8 cellular contexts compared by ENCODE assay signal in the genomic region with DNA sequence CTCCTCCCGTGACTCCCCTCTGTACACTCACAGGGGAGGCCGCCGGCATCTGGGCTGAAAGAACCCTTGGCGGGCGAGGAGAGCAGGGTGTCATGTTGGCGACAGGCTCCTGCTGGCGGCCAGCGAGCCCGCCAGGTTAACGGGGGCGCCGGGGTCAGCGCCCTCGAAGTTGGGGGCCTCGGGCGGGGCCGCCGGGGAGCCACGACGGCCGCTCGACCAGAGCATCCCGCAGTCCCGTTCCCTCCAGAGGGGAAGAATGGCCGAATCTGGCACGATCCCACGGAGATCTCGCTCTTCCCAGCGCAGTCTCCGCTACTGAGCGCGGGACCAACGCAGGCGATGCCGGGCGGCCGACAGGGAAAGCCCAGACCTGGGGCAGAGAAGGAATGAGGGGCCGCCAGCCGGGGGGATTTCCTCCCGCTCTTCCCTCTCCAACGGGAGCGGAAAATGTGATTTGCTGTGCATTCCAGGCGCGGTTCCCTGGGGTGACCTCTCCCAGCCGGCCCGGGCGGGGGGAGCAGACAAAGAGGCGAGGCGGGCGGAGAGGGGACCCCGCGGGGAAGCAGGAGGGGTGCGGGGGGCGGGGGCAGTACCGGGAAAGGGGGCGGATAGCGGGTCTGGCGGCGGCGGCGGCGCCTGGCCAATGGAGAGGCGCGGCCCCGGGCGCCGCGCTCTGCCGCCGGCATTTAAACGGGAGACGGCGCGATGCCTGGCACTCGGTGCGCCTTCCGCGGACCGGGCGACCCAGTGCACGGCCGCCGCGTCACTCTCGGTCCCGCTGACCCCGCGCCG. TPM values are rescaled to one million over a fixed set of nuclear protein-coding genes. Genes with fewer than 3 reads are reported as not detected.
DNase-seq lines count a peak whose midpoint lies in the region; ATAC-seq and TF ChIP-seq lines count a peak whose summit lies in the region.

A gene (plus strand): TSS at position 715 of the 792 bp plus-strand sequence. CDS start 12,687 bp downstream, outside the sequence.

- intact Hi-C loops in activated T-helper 1 cell treated with anti-CD3 and anti-CD28 coated beads, Interleukin-12 subunit alpha, Interleukin-12 subunit beta, Interleukin-2, Interleukin-4 antibody, amounts not matched to agents 30 ng/mL and 10 ng/mL and 1 ng/mL, durations not matched to agents 14 hours and 24 hours and 36 hours (cut with micrococcal nuclease) = no loop called here
- intact Hi-C loops in gastrocnemius medialis (cut with DNase I; ENCODE audit: low total_unique reads) = no loop called here

- 5 to 8% methylated on average over 44 to 89 of the region's 89 CpGs for WGBS in GM23248 (ENCODE audit: low coverage in 1 of 2, low lambda C conversion rate in 2 of 2, missing lambda C conversion rate in 2 of 2), 2 experiments

- peaks cover 8% of the 10 kb centered on the region for H3K4me1 Mint-ChIP-seq in activated T-helper 1 cell treated with anti-CD3 and anti-CD28 coated beads, Interleukin-12 subunit alpha, Interleukin-12 subunit beta, Interleukin-2, Interleukin-4 antibody, amounts not matched to agents 30 ng/mL and 10 ng/mL and 1 ng/mL, durations not matched to agents 14 hours and 24 hours and 36 hours (ENCODE audit: low read depth)

- H3K4me3 ChIP-seq in GM23248 (peak within 1 kb of the TSS; percentile 93), iPS-18c (ENCODE audit: insufficient read depth, low read depth, low read length) (peak within 1 kb of the TSS; percentile 60), gastrocnemius medialis (peak within 1 kb of the TSS; percentile 22 to 52 (median 36))

- peaks cover 21% of the 10 kb centered on the region; the same call in 1 of the 2 replicates for H3K36me3 ChIP-seq in GM23248 (ENCODE audit: low read depth)
- no peaks in the 10 kb centered on the region for H3K36me3 ChIP-seq in gastrocnemius medialis

- no peaks in the 10 kb centered on the region for H3K9me2 ChIP-seq in GM23248 (ENCODE audit: insufficient read depth)

- H3K27ac ChIP-seq in GM23248 (peak within 1 kb of the TSS; percentile 84), gastrocnemius medialis (peak within 1 kb of the TSS in 1 of 4 donors; percentile 28)

- H3K27me3 Mint-ChIP-seq in activated T-helper 1 cell treated with anti-CD3 and anti-CD28 coated beads, Interleukin-12 subunit alpha, Interleukin-12 subunit beta, Interleukin-2, Interleukin-4 antibody, amounts not matched to agents 30 ng/mL and 10 ng/mL and 1 ng/mL, durations not matched to agents 14 hours and 24 hours and 36 hours (ENCODE audit: insufficient read depth) = peaks cover 70% of the 10 kb centered on the region

- peaks cover 46% of the 10 kb centered on the region for H3K79me2 ChIP-seq in GM23248 (ENCODE audit: insufficient read depth)

- H3K27ac Mint-ChIP-seq in activated T-helper 1 cell treated with anti-CD3 and anti-CD28 coated beads, Interleukin-12 subunit alpha, Interleukin-12 subunit beta, Interleukin-2, Interleukin-4 antibody, amounts not matched to agents 30 ng/mL and 10 ng/mL and 1 ng/mL, durations not matched to agents 14 hours and 24 hours and 36 hours = peak within 1 kb of the TSS; percentile 58

- DNase-seq in GM23248 (peak; percentile 84), gastrocnemius medialis (no peak), SIG-M5 treated with dmso at 0.1 percent for 504 hours (lab: John Stamatoyannopoulos, UW; ENCODE audit: unreplicated experiment) (no peak), NCI-H226 (no peak)
- DNase-seq in activated T-helper 1 cell treated with anti-CD3 and anti-CD28 coated beads, Interleukin-12 subunit alpha, Interleukin-12 subunit beta, Interleukin-2, Interleukin-4 antibody, amounts not matched to agents 30 ng/mL and 10 ng/mL and 1 ng/mL, durations not matched to agents 14 hours and 24 hours and 36 hours (ENCODE audit: low spot score) = no peak
- DNase-seq in activated CD4-positive, alpha-beta T cell treated with anti-CD3 and anti-CD28 coated beads, Interleukin-2, amount 50 U/mL, for 1 hour = no peak
- DNase-seq in activated CD4-positive, alpha-beta T cell treated with anti-CD3 and anti-CD28 coated beads for 4 hours = no peak

- H3K4me1 ChIP-seq in GM23248 (ENCODE audit: insufficient read depth) (peaks cover 35% of the 10 kb centered on the region), gastrocnemius medialis (no peaks in the 10 kb centered on the region)

- H3K27me3 ChIP-seq in GM23248 (replicated peaks; ENCODE audit: insufficient read depth) (no peaks in the 10 kb centered on the region), gastrocnemius medialis (peaks cover 51 to 67% (median 66%) of the 10 kb centered on the region in 3 donors)

- no peak for TF ChIP-seq CTCF in gastrocnemius medialis (IDR thresholded peaks at IDR 0.05 in 4 of 5, conservative IDR thresholded peaks at IDR 0.05 in 1 of 5)

- no peak within 1 kb of the TSS for H3K4me3 Mint-ChIP-seq in activated T-helper 1 cell treated with anti-CD3 and anti-CD28 coated beads, Interleukin-12 subunit alpha, Interleukin-12 subunit beta, Interleukin-2, Interleukin-4 antibody, amounts not matched to agents 30 ng/mL and 10 ng/mL and 1 ng/mL, durations not matched to agents 14 hours and 24 hours and 36 hours

- no peaks in the 10 kb centered on the region for H3K9me3 ChIP-seq in GM23248 (ENCODE audit: low read depth)
- no peaks in the 10 kb centered on the region for H3K9me3 ChIP-seq in iPS-18c (ENCODE audit: control insufficient read depth, insufficient read depth, low read length)
- H3K9me3 ChIP-seq in gastrocnemius medialis = no peaks in the 10 kb centered on the region

- H3F3A ChIP-seq in GM23248 (ENCODE audit: insufficient read depth) = peaks cover 66% of the 10 kb centered on the region

- ATAC-seq in gastrocnemius medialis = no peak

- H3K9me3 Mint-ChIP-seq in activated T-helper 1 cell treated with anti-CD3 and anti-CD28 coated beads, Interleukin-12 subunit alpha, Interleukin-12 subunit beta, Interleukin-2, Interleukin-4 antibody, amounts not matched to agents 30 ng/mL and 10 ng/mL and 1 ng/mL, durations not matched to agents 14 hours and 24 hours and 36 hours = no peaks in the 10 kb centered on the region

- H3K36me3 Mint-ChIP-seq in activated T-helper 1 cell treated with anti-CD3 and anti-CD28 coated beads, Interleukin-12 subunit alpha, Interleukin-12 subunit beta, Interleukin-2, Interleukin-4 antibody, amounts not matched to agents 30 ng/mL and 10 ng/mL and 1 ng/mL, durations not matched to agents 14 hours and 24 hours and 36 hours (ENCODE audit: low read depth) = peaks cover 1% of the 10 kb centered on the region

- peak within 1 kb of the TSS; percentile 90 for H3K4me2 ChIP-seq in GM23248 (ENCODE audit: unreplicated experiment)

- H4K20me1 ChIP-seq in GM23248 (ENCODE audit: insufficient read depth) = no peaks in the 10 kb centered on the region

- H3K9ac ChIP-seq in GM23248 = peak within 1 kb of the TSS; percentile 96

- peak within 1 kb of the TSS; percentile 54 for H2AFZ ChIP-seq in GM23248

- no peak for TF ChIP-seq POLR2A in gastrocnemius medialis (IDR thresholded peaks at IDR 0.05)

- in situ Hi-C loops in GM23248 (cut with MboI) (loop anchor here (5.0 kb wide), 1 partner anchor 45 kb away; no protein-coding TSS in a partner anchor), gastrocnemius medialis (cut with MboI; ENCODE audit: low sequenced_read_pairs in 4 of 4) (no loop called here)

RNA-seq across cellular contexts. Expression of the gene that starts here (rescaled TPM):
- 935 and 1,005 TPM in 2 replicates for total RNA-seq in GM23248 (2014; rRNA removed; shearing (Covaris generic))
- 575 and 584 TPM in 2 replicates for polyA plus RNA-seq in GM23248 (2016; fragmentation: Nextera tagmentation; extraction: Ambion mirVana)
- total RNA-seq in activated T-helper 1 cell treated with anti-CD3 and anti-CD28 coated beads, Interleukin-12 subunit alpha, Interleukin-12 subunit beta, Interleukin-2, Interleukin-4 antibody, amounts not matched to agents 30 ng/mL and 10 ng/mL and 1 ng/mL, durations not matched to agents 14 hours and 24 hours and 36 hours = not detected in 2 replicates
- total RNA-seq in gastrocnemius medialis = 1 to 10 TPM in 1 of 4 donors, under 1 TPM in 2, not detected in 1; 0.31 to 1.0 (median 0.41) TPM

Comparison
In these comparisons a context has a peak if more than half of its experiments do, and no peak if none do; other contexts are left out.
1. RNA of the gene that starts here (total RNA-seq): 935 to 1,005 TPM in GM23248; 0.31 to 1.0 TPM in gastrocnemius medialis and not detected in activated T-helper 1 cell treated with anti-CD3 and anti-CD28 coated beads, Interleukin-12 subunit alpha, Interleukin-12 subunit beta, Interleukin-2, Interleukin-4 antibody, amounts not matched to agents 30 ng/mL and 10 ng/mL and 1 ng/mL, durations not matched to agents 14 hours and 24 hours and 36 hours; every median in the first group is over 100 times any median in the second.
2. H3K4me3 ChIP-seq: peak in every context shown above with its lines; median percentile 93 in GM23248; 60 in iPS-18c; 36 in gastrocnemius medialis.